In the genomic region with DNA sequence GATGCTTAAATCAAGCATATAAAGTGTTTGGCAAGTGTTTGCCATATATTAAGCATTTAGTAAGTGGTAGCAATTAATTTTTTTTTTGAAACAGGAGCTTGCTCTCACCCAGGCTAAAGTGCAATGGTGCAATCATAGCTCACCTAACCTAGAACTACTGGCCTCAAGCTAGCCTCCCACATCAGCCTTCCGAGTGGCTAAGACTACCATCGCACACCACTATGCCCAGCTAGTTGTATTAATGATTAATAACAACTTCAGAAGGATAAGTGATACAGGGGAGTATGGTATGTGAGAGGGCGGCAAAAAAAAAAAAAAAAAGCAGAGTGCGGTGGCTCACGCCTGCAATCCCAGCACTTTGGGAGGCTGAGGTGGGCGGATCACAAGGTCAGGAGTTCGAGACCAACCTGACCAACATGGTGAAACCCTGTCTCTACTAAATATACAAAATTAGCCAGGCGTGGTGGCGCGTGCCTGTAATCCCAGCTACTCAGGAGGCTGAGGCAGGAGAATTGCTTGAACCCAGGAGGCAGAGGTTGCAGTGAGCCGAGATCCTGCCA, we compare ENCODE assay signal across 13 cellular contexts. TPM values are rescaled to one million over a fixed set of nuclear protein-coding genes. Genes with fewer than 3 reads are reported as not detected.
DNase-seq lines count a peak whose midpoint lies in the region; TF ChIP-seq lines count a peak whose summit lies in the region.
"Not testable (repeated sequence)": the region's sequence is repeated elsewhere in the genome, so short reads cannot be mapped to it uniquely, and the experiment has no call there.
"Had no signal": no experiment of that assay in that cellular context is flagged by ENCODE, and none has a peak within 500 bp of the region (broad histone marks: within the 10 kb centered on the region; RNA-seq: fewer than 3 reads in every experiment).

No MANE protein-coding gene starts in this region.

- H3K4me3 ChIP-seq in Peyer's patch; breast epithelium; left ventricle myocardium inferior; muscle layer of colon (ENCODE audit: low read depth in 1 of 2, low read length in 2 of 2); rectal smooth muscle tissue (ENCODE audit: low read length); stomach; vagina: not testable (repeated sequence)

- peaks cover 49% of the 10 kb centered on the region for H3K4me1 Mint-ChIP-seq in Calu3 (ENCODE audit: low read depth, unreplicated experiment)

- H3K27ac Mint-ChIP-seq in Calu3 (ENCODE audit: unreplicated experiment), result peak overlapping the region; percentile 64

- TF ChIP-seq POLR2A in Peyer's patch (IDR thresholded peaks at IDR 0.05); breast epithelium (IDR thresholded peaks at IDR 0.05); stomach (IDR thresholded peaks at IDR 0.05); vagina (IDR thresholded peaks at IDR 0.05): not testable (repeated sequence)

- BruUV-seq in Calu3 (replicated peaks; lab: Mats Ljungman, UMichigan), result not testable (repeated sequence)

- not testable (repeated sequence) for H3K9me3 ChIP-seq in Peyer's patch; breast epithelium; left ventricle myocardium inferior (replicated peaks); muscle layer of colon (ENCODE audit: low read length); stomach; vagina

- H3K27me3 Mint-ChIP-seq in Calu3 (ENCODE audit: unreplicated experiment), result not testable (repeated sequence)

- TF ChIP-seq EP300 in stomach (IDR thresholded peaks at IDR 0.05), result not testable (repeated sequence)

- not testable (repeated sequence) for H3K27me3 ChIP-seq in Peyer's patch; breast epithelium; left ventricle myocardium inferior (ENCODE audit: low read depth); muscle layer of colon (ENCODE audit: control insufficient read depth in 1 of 2, insufficient read depth in 2 of 2, low read length in 2 of 2); rectal smooth muscle tissue (ENCODE audit: control insufficient read depth, insufficient read depth, low read length); stomach; vagina

- not testable (repeated sequence) for TF ChIP-seq CTCF in Calu3 (IDR thresholded peaks at IDR 0.05; ENCODE audit: unreplicated experiment); Peyer's patch (IDR thresholded peaks at IDR 0.05); breast epithelium (IDR thresholded peaks at IDR 0.05); left ventricle myocardium inferior (IDR thresholded peaks at IDR 0.05; ENCODE audit: borderline replicate concordance); stomach (IDR thresholded peaks at IDR 0.05); vagina (IDR thresholded peaks at IDR 0.05)

- H3K9ac ChIP-seq in muscle layer of colon (ENCODE audit: low read length); rectal smooth muscle tissue (ENCODE audit: low read length): not testable (repeated sequence)

- peaks cover 26% of the 10 kb centered on the region for H3K36me3 Mint-ChIP-seq in Calu3 (ENCODE audit: insufficient read depth, unreplicated experiment)

- not testable (repeated sequence) for H3K9me3 Mint-ChIP-seq in Calu3 (ENCODE audit: low read depth, unreplicated experiment)

- 88 to 96% (median 92%) methylated on average over 11 of the region's 11 CpGs for WGBS in stomach, 5 donors

- intact Hi-C loops in Calu3 (cut with micrococcal nuclease; ENCODE audit: unreplicated experiment), result loop anchor here (10.0 kb wide), 1 partner anchor 191 kb away; the partner anchor contains the start of gene GAPDH
- intact Hi-C loops in breast epithelium (cut with DNase I; ENCODE audit: low total_unique reads); left ventricle myocardium inferior (cut with micrococcal nuclease); stomach (cut with DNase I; ENCODE audit: low total_unique reads); vagina (cut with DNase I): not testable (repeated sequence)

- CTCF ChIA-PET in Calu3 (lab: Charles Lee), result interaction anchor here (0.6 to 0.7 kb wide), 2 partner anchors 21 to 233 kb away, joined by 3 to 4 read pairs; no protein-coding TSS in a partner anchor

- H3K27ac ChIP-seq in Peyer's patch, result peak overlapping the region in 3 of 4 donors; percentile 58 to 100 (median 99)
- peak overlapping the region; percentile 98 to 99 for H3K27ac ChIP-seq in breast epithelium
- peak overlapping the region; percentile 99 for H3K27ac ChIP-seq in left ventricle myocardium inferior (replicated peaks)
- peak overlapping the region; percentile 100 for H3K27ac ChIP-seq in muscle layer of colon (ENCODE audit: low read depth, low read length)
- peak overlapping the region; percentile 98 for H3K27ac ChIP-seq in rectal smooth muscle tissue (ENCODE audit: low read depth, low read length)
- H3K27ac ChIP-seq in stomach, result peak overlapping the region in 4 of 5 donors; percentile 95 to 99 (median 98)
- peak overlapping the region; percentile 99 for H3K27ac ChIP-seq in vagina

- not testable (repeated sequence) for H3K36me3 ChIP-seq in Peyer's patch; breast epithelium; left ventricle myocardium inferior; muscle layer of colon (ENCODE audit: insufficient read depth, low read length); rectal smooth muscle tissue (ENCODE audit: control insufficient read depth, insufficient read depth, low read length); vagina
- H3K36me3 ChIP-seq in stomach, result peaks cover 0 to 10% (median 5%) of the 10 kb centered on the region in 4 donors

- H3K4me3 Mint-ChIP-seq in Calu3 (ENCODE audit: low read depth, unreplicated experiment), result not testable (repeated sequence)

- not testable (repeated sequence) for DNase-seq in Calu3; Peyer's patch; breast epithelium (ENCODE audit: low spot score in 2 of 2); left ventricle myocardium inferior; stomach; vagina (ENCODE audit: extremely low spot score in 2 of 2)

- H3K4me1 ChIP-seq in Peyer's patch, result peaks cover 8 to 45% (median 9%) of the 10 kb centered on the region in 4 donors
- H3K4me1 ChIP-seq in breast epithelium, result peaks cover 9 to 23% of the 10 kb centered on the region in 2 donors
- H3K4me1 ChIP-seq in left ventricle myocardium inferior, result peaks cover 80% of the 10 kb centered on the region
- peaks cover 32% of the 10 kb centered on the region for H3K4me1 ChIP-seq in muscle layer of colon (ENCODE audit: insufficient read depth, low read length)
- peaks cover 13% of the 10 kb centered on the region for H3K4me1 ChIP-seq in rectal smooth muscle tissue (ENCODE audit: control insufficient read depth, insufficient read depth, low read length)
- H3K4me1 ChIP-seq in stomach, result peaks cover 62 to 76% (median 71%) of the 10 kb centered on the region in 4 donors
- peaks cover 77% of the 10 kb centered on the region for H3K4me1 ChIP-seq in vagina

RNA-seq across cellular contexts. Expression of gene TNFRSF1A, which starts 2.3 kb away (rescaled TPM):
- total RNA-seq in Calu3 (2022) (76.7 and 79.3 TPM in 2 replicates), Peyer's patch (100 to 1,000 TPM in 3 of 4 donors, 10 to 100 TPM in 1; 90.8 to 547 (median 393) TPM), breast epithelium (100 to 1,000 TPM; 232 to 256 (median 238) TPM), left ventricle myocardium inferior (45.6 TPM), stomach (100 to 1,000 TPM in 4 of 5 donors, 10 to 100 TPM in 1; 91.6 to 432 (median 152) TPM), vagina (271 TPM)
- 10 to 100 TPM; 35.2 to 64.4 (median 38.5) TPM for polyA plus RNA-seq in stomach

RNA-seq across cellular contexts. Expression of gene SCNN1A, which starts 31.2 kb away (rescaled TPM):
- total RNA-seq in Calu3 (2022) (36.5 and 53.5 TPM in 2 replicates), Peyer's patch (100 to 1,000 TPM in 3 of 4 donors, 10 to 100 TPM in 1; 93.3 to 275 (median 143) TPM), breast epithelium (100 to 1,000 TPM in 1 of 3 donors, 10 to 100 TPM in 1, 1 to 10 TPM in 1; 1.3 to 175 (median 93.7) TPM), left ventricle myocardium inferior (0.22 TPM), stomach (100 to 1,000 TPM in 4 of 5 donors, 10 to 100 TPM in 1; 63.3 to 486 (median 277) TPM), vagina (55.2 TPM)
- polyA plus RNA-seq in stomach, result 10 to 100 TPM; 16.6 to 98.0 (median 47.5) TPM
- total RNA-seq: Right ventricle myocardium superior had no signal
- polyA plus RNA-seq: IgD-negative memory B cell had no signal

RNA-seq across cellular contexts. Expression of gene PLEKHG6, which starts 33.7 kb away (rescaled TPM):
- total RNA-seq in Calu3 (2022) (25.1 and 32.3 TPM in 2 replicates), Peyer's patch (100 to 1,000 TPM; 145 to 543 (median 176) TPM), breast epithelium (10 to 100 TPM; 11.9 to 43.6 (median 42.4) TPM), left ventricle myocardium inferior (0.08 TPM), stomach (100 to 1,000 TPM in 1 of 5 donors, 10 to 100 TPM in 3, 1 to 10 TPM in 1; 6.4 to 101 (median 16.2) TPM), vagina (14.7 TPM)
- 10 to 100 TPM in 2 of 3 donors, 1 to 10 TPM in 1; 5.9 to 32.3 (median 27.0) TPM for polyA plus RNA-seq in stomach
- total RNA-seq: GM23248, HT1080, LHCN-M2 had no signal
- polyA plus RNA-seq: IgD-negative memory B cell had no signal

RNA-seq across cellular contexts. Expression of gene LTBR, which starts 39.8 kb away (rescaled TPM):
- 165 and 167 TPM in 2 replicates for total RNA-seq in Calu3 (2022)
- 100 to 1,000 TPM; 113 to 313 (median 294) TPM for total RNA-seq in Peyer's patch
- 100 to 1,000 TPM in 2 of 3 donors, 10 to 100 TPM in 1; 90.1 to 115 (median 108) TPM for total RNA-seq in breast epithelium
- total RNA-seq in left ventricle myocardium inferior, result 23.5 TPM
- 100 to 1,000 TPM in 3 of 5 donors, 10 to 100 TPM in 2; 27.5 to 471 (median 126) TPM for total RNA-seq in stomach
- polyA plus RNA-seq in stomach, result 10 to 100 TPM; 47.3 to 76.3 (median 48.3) TPM
- 146 TPM for total RNA-seq in vagina
- polyA plus RNA-seq: IgD-negative memory B cell had no signal
